Comparison of ENCODE assay signal across 17 cellular contexts in genomic region chr2:216011320-216011849, GRCh38. TPM values are rescaled to one million over a fixed set of nuclear protein-coding genes. Genes with fewer than 3 reads are reported as not detected.
A peak's percentile ranks its signal among the peaks of the same experiment; 100 is the strongest.
DNase-seq lines count a peak whose midpoint lies in the region; ATAC-seq and TF ChIP-seq lines count a peak whose summit lies in the region.
"Had no signal": no experiment of that assay in that cellular context is flagged by ENCODE, and none has a peak within 500 bp of the region (broad histone marks: within the 10 kb centered on the region; RNA-seq: fewer than 3 reads in every experiment).

No MANE protein-coding gene starts in this region.

- DNase-seq in BE2C: no peak
- DNase-seq in MCF 10A (ENCODE audit: unreplicated experiment): no peak
- no peak for DNase-seq in right lobe of liver
- no peak for DNase-seq in mucosa of gallbladder (ENCODE audit: low spot score)
- DNase-seq in head of caudate nucleus: no peak
- no peak for DNase-seq in activated naive CD4-positive, alpha-beta T cell treated with anti-CD3 and anti-CD28 coated beads, Interleukin-2, amount 10 ng/mL, durations not matched to agents 7 days and 5 days
- DNase-seq in DMS53 treated with DMSO at 0.1 percent for 48 hours (lab: John Stamatoyannopoulos, UW; ENCODE audit: unreplicated experiment): no peak
- DNase-seq: activated CD8-positive, alpha-beta T cell treated with anti-CD3 and anti-CD28 coated beads, Interleukin-2, amount 10 ng/mL, durations not matched to agents 7 days and 5 days; heart right ventricle; Kasumi-1; NCI-H1436 treated with DMSO at 0.1 percent for 48 hours; ovary; stimulated activated naive CD8-positive, alpha-beta T cell treated with anti-CD3 and anti-CD28 coated beads, Interleukin-15, Interleukin-2, amounts not matched to agents 100 U/mL and 50 U/mL, for 24 hours; uterus had no signal

- CTCF ChIA-PET in MCF 10A (lab: Yijun Ruan, JAX): interaction anchor here (0.6 to 5.7 kb wide), 7 partner anchors 11 to 665 kb away, joined by 3 to 41 read pairs (median 4); no protein-coding TSS in a partner anchor
- CTCF ChIA-PET in activated naive CD4-positive, alpha-beta T cell treated with anti-CD3 and anti-CD28 coated beads, Interleukin-2, amount 10 ng/mL, durations not matched to agents 7 days and 5 days (lab: Charles Lee): interaction anchor here (0.6 to 1.5 kb wide), 3 partner anchors 57 to 80 kb away, joined by 3 to 9 read pairs (median 3); no protein-coding TSS in a partner anchor

- H3K27ac ChIP-seq in HUES6 (ENCODE audit: low read depth, low read length) (no peak overlapping the region), right lobe of liver (peak overlapping the region in 2 of 3 donors; percentile 26 to 46)
- H3K27ac ChIP-seq: ascending aorta, esophagus muscularis mucosa, heart right ventricle, ovary, uterus had no signal

- no peaks in the 10 kb centered on the region for H3K9me3 Mint-ChIP-seq in MCF 10A (ENCODE audit: unreplicated experiment)
- no peaks in the 10 kb centered on the region for H3K9me3 Mint-ChIP-seq in activated naive CD4-positive, alpha-beta T cell treated with anti-CD3 and anti-CD28 coated beads, Interleukin-2, amount 10 ng/mL, durations not matched to agents 7 days and 5 days

- ATAC-seq in right lobe of liver: no peak
- ATAC-seq: activated CD8-positive, alpha-beta T cell treated with anti-CD3 and anti-CD28 coated beads, Interleukin-2, amount 10 ng/mL, durations not matched to agents 7 days and 5 days; heart right ventricle; stimulated activated naive CD8-positive, alpha-beta T cell treated with anti-CD3 and anti-CD28 coated beads, Interleukin-15, Interleukin-2, amounts not matched to agents 100 U/mL and 50 U/mL, for 24 hours had no signal

- H3K4me1 Mint-ChIP-seq in MCF 10A (ENCODE audit: insufficient read depth, unreplicated experiment): peaks cover 33% of the 10 kb centered on the region
- peaks cover 55% of the 10 kb centered on the region for H3K4me1 Mint-ChIP-seq in activated naive CD4-positive, alpha-beta T cell treated with anti-CD3 and anti-CD28 coated beads, Interleukin-2, amount 10 ng/mL, durations not matched to agents 7 days and 5 days

- H3K36me3 ChIP-seq in BE2C (no peaks in the 10 kb centered on the region), HUES6 (ENCODE audit: control insufficient read depth, insufficient read depth, low read length) (no peaks in the 10 kb centered on the region), right lobe of liver (no peaks in the 10 kb centered on the region)
- H3K36me3 ChIP-seq: ascending aorta, esophagus muscularis mucosa, heart right ventricle, ovary, uterus had no signal

- H3K36me3 Mint-ChIP-seq in MCF 10A (ENCODE audit: insufficient read depth, unreplicated experiment): no peaks in the 10 kb centered on the region
- peaks cover 25% of the 10 kb centered on the region for H3K36me3 Mint-ChIP-seq in activated naive CD4-positive, alpha-beta T cell treated with anti-CD3 and anti-CD28 coated beads, Interleukin-2, amount 10 ng/mL, durations not matched to agents 7 days and 5 days

- H3K4me3 ChIP-seq in BE2C (ENCODE audit: low read depth, low read length) (peak overlapping the region; percentile 95; the same call in 1 of the 2 replicates), HUES6 (ENCODE audit: low read depth, low read length) (peak overlapping the region; percentile 95), right lobe of liver (no peak overlapping the region)
- H3K4me3 ChIP-seq: ascending aorta, esophagus muscularis mucosa, heart right ventricle, ovary, uterus had no signal

- H3K27me3 ChIP-seq in BE2C (no peaks in the 10 kb centered on the region), HUES6 (ENCODE audit: control insufficient read depth, insufficient read depth, low read length) (no peaks in the 10 kb centered on the region), right lobe of liver (no peaks in the 10 kb centered on the region)
- H3K27me3 ChIP-seq: ascending aorta, esophagus muscularis mucosa, heart right ventricle, ovary, uterus had no signal

- BruUV-seq in MCF 10A (replicated peaks; lab: Mats Ljungman, UMichigan): no TSS peak

- peak overlapping the region; percentile 82 for H3K4me3 Mint-ChIP-seq in MCF 10A (ENCODE audit: unreplicated experiment)
- no peak overlapping the region for H3K4me3 Mint-ChIP-seq in activated naive CD4-positive, alpha-beta T cell treated with anti-CD3 and anti-CD28 coated beads, Interleukin-2, amount 10 ng/mL, durations not matched to agents 7 days and 5 days

- H3K4me1 ChIP-seq in BE2C (peaks cover 7% of the 10 kb centered on the region), HUES6 (ENCODE audit: control insufficient read depth, insufficient read depth, low read length) (peaks cover 18% of the 10 kb centered on the region), right lobe of liver (peaks cover 0 to 21% (median 5%) of the 10 kb centered on the region in 4 donors)
- H3K4me1 ChIP-seq: uterus had no signal

- intact Hi-C loops in MCF 10A (cut with micrococcal nuclease): loop anchor here (5.0 kb wide), 1 partner anchor 39 kb away; no protein-coding TSS in a partner anchor
- intact Hi-C loops in right lobe of liver (cut with DNase I): loop anchor here in 1 of 2 donors (10.0 kb wide), 1 partner anchor 57 kb away; no protein-coding TSS in a partner anchor
- intact Hi-C loops in head of caudate nucleus (cut with DNase I): no loop called here

- 59% methylated on average over 2 of the region's 2 CpGs for WGBS in right lobe of liver (ENCODE audit: insufficient coverage, low coverage, low lambda C conversion rate, missing lambda C conversion rate)

- peak overlapping the region; percentile 84 for H3K27ac Mint-ChIP-seq in MCF 10A (ENCODE audit: low read depth, unreplicated experiment)
- H3K27ac Mint-ChIP-seq in activated naive CD4-positive, alpha-beta T cell treated with anti-CD3 and anti-CD28 coated beads, Interleukin-2, amount 10 ng/mL, durations not matched to agents 7 days and 5 days: no peak overlapping the region
- H3K27ac Mint-ChIP-seq: activated CD8-positive, alpha-beta T cell treated with anti-CD3 and anti-CD28 coated beads, Interleukin-2, amount 10 ng/mL, durations not matched to agents 7 days and 5 days had no signal

- no peak for TF ChIP-seq POLR2A in right lobe of liver (IDR thresholded peaks at IDR 0.05)

- no peaks in the 10 kb centered on the region for H3K9me3 ChIP-seq in BE2C
- H3K9me3 ChIP-seq in HUES6 (ENCODE audit: control insufficient read depth, insufficient read depth, low read depth, low read length): no peaks in the 10 kb centered on the region
- no peaks in the 10 kb centered on the region for H3K9me3 ChIP-seq in right lobe of liver
- H3K9me3 ChIP-seq: ascending aorta, esophagus muscularis mucosa, heart right ventricle, ovary, uterus had no signal

- POLR2A ChIA-PET in MCF 10A (lab: Yijun Ruan, JAX): interaction anchor here (0.9 to 2.0 kb wide), 6 partner anchors 14 to 98 kb away, joined by 3 to 8 read pairs (median 4); partner anchors contain the start of gene XRCC5

- no peak overlapping the region for H3K9ac ChIP-seq in HUES6 (ENCODE audit: low read length)

- TF ChIP-seq CTCF in BE2C (IDR thresholded peaks at IDR 0.05; ENCODE audit: low read depth, low read length) (no peak), MCF 10A (IDR thresholded peaks at IDR 0.05; ENCODE audit: unreplicated experiment) (no peak), right lobe of liver (IDR thresholded peaks at IDR 0.05) (no peak)

- H3K27me3 Mint-ChIP-seq in MCF 10A (ENCODE audit: insufficient read depth, unreplicated experiment): no peaks in the 10 kb centered on the region
- peaks cover 6% of the 10 kb centered on the region for H3K27me3 Mint-ChIP-seq in activated naive CD4-positive, alpha-beta T cell treated with anti-CD3 and anti-CD28 coated beads, Interleukin-2, amount 10 ng/mL, durations not matched to agents 7 days and 5 days

RNA-seq across cellular contexts. Expression of gene MREG, which starts 2.0 kb away (rescaled TPM):
- 9.5 TPM for polyA plus RNA-seq in BE2C (2012; ENCODE audit: insufficient read depth, insufficient read length, low read depth)
- total RNA-seq in MCF 10A (2022): 6.8 and 10.4 TPM in 2 replicates
- 1 to 10 TPM; 2.0 to 9.6 (median 5.0) TPM for total RNA-seq in right lobe of liver
- total RNA-seq in mucosa of gallbladder: 9.2 TPM
- total RNA-seq: ascending aorta had no signal

Comparison
In these comparisons a context has a peak if more than half of its experiments do, and no peak if none do; other contexts are left out.
1. H3K4me3 ChIP-seq: peak in BE2C (single experiment) and HUES6 (single experiment); none in right lobe of liver (0 of 3).